Comparison of ENCODE assay signal across 17 cellular contexts in genomic region chr2:127568128-127568527, GRCh38. TPM values are rescaled to one million over a fixed set of nuclear protein-coding genes. Genes with fewer than 3 reads are reported as not detected.
"Had no signal": no experiment of that assay in that cellular context is flagged by ENCODE, and none has a peak within 500 bp of the region (broad histone marks: within the 10 kb centered on the region; RNA-seq: fewer than 3 reads in every experiment).

No MANE protein-coding gene starts in this region.

- H3K79me2 ChIP-seq: hepatocyte had no signal

- H3K27ac ChIP-seq: cardiac muscle cell, hepatocyte, lower lobe of right lung, neutrophil, stomach had no signal

- H3K4me2 ChIP-seq: hepatocyte had no signal

- H3K4me1 ChIP-seq: lower lobe of right lung, stomach had no signal

- H3K9me3 ChIP-seq: lower lobe of right lung, neutrophil, stomach had no signal

- H3K4me3 ChIP-seq: cardiac muscle cell, hepatocyte, lower lobe of right lung, stomach had no signal

- H3K4me3 Mint-ChIP-seq: activated CD4-positive, alpha-beta T cell treated with anti-CD3 and anti-CD28 coated beads, Interleukin-2, amount 10 ng/mL, durations not matched to agents 7 days and 5 days had no signal

- H3K36me3 ChIP-seq: cardiac muscle cell, lower lobe of right lung, neutrophil, stomach had no signal

- H3K27me3 ChIP-seq: cardiac muscle cell, hepatocyte, neutrophil had no signal

- H2AFZ ChIP-seq: hepatocyte had no signal

- ATAC-seq: lower lobe of right lung had no signal

- H3K27ac Mint-ChIP-seq: activated CD4-positive, alpha-beta T cell treated with anti-CD3 and anti-CD28 coated beads, Interleukin-2, amount 10 ng/mL, durations not matched to agents 7 days and 5 days; progenitor cell of endocrine pancreas had no signal

- DNase-seq: activated CD4-positive, alpha-beta T cell treated with anti-CD3 and anti-CD28 coated beads, Interleukin-2, amount 10 ng/mL, durations not matched to agents 7 days and 5 days; activated CD4-positive, CD25-positive, alpha-beta regulatory T cell; activated T-cell treated with anti-CD3 and anti-CD28 coated beads, Interleukin-2, amount 50 U/mL, for 48 hours; cortex of kidney; effector memory CD4-positive, alpha-beta T cell; lower lobe of right lung; midbrain; SIG-M5; stimulated activated CD4-positive, alpha-beta T cell treated with anti-CD3 and anti-CD28 coated beads, Interleukin-15, amount 100 ng/mL, for 24 hours; stimulated activated CD4-positive, alpha-beta T cell treated with anti-CD3 and anti-CD28 coated beads, Interleukin-4, amount 100 ng/mL, for 24 hours; stomach; T-helper 2 cell had no signal

RNA-seq across cellular contexts. Expression of gene MYO7B, which starts 32.6 kb away (rescaled TPM):
- total RNA-seq: epithelial cell of proximal tubule, progenitor cell of endocrine pancreas had no signal
